ENCODE assay signal across 29 cellular contexts in genomic region chr4:27289704-27290103, GRCh38.
"Had no signal": no experiment of that assay in that cellular context is flagged by ENCODE, and none has a peak within 500 bp of the region (broad histone marks: within the 10 kb centered on the region; RNA-seq: fewer than 3 reads in every experiment).

No MANE protein-coding gene starts in this region.

- H3K4me3 ChIP-seq: pancreas, psoas muscle, right lobe of liver, sigmoid colon, suprapubic skin, testis, tibial artery, transverse colon, upper lobe of right lung, uterus had no signal

- H3K4me3 Mint-ChIP-seq: naive thymus-derived CD8-positive, alpha-beta T cell; natural killer cell treated with Interleukin-12 subunit alpha and Interleukin-12 subunit beta and Interleukin-15 and Interleukin-18, amount 100 ng/mL, for 72 hours; nephron progenitor cell; neural crest cell; stimulated activated memory B cell treated with anti-CD40 and anti-IgM and Interleukin-4, amounts not matched to agents 10 μg/mL and 1 μg/mL and 100 μg/mL, for 72 hours; stimulated activated naive CD8-positive, alpha-beta T cell treated with anti-CD3 and anti-CD28 coated beads, Interleukin-15, amount 100 ng/mL, for 72 hours; type B pancreatic cell had no signal

- H3K4me1 Mint-ChIP-seq: naive thymus-derived CD8-positive, alpha-beta T cell; nephron progenitor cell; neural crest cell; stimulated activated memory B cell treated with anti-CD40 and anti-IgM and Interleukin-4, amounts not matched to agents 10 μg/mL and 1 μg/mL and 100 μg/mL, for 72 hours; stimulated activated naive CD8-positive, alpha-beta T cell treated with anti-CD3 and anti-CD28 coated beads, Interleukin-15, amount 100 ng/mL, for 72 hours had no signal

- H3K27me3 ChIP-seq: neutrophil, pancreas, right lobe of liver, sigmoid colon, suprapubic skin, testis, tibial artery, transverse colon, upper lobe of right lung, uterus had no signal

- H3K27me3 Mint-ChIP-seq: natural killer cell treated with Interleukin-12 subunit alpha and Interleukin-12 subunit beta and Interleukin-15 and Interleukin-18, amount 100 ng/mL, for 72 hours; stimulated activated memory B cell treated with anti-CD40 and anti-IgM and Interleukin-4, amounts not matched to agents 10 μg/mL and 1 μg/mL and 100 μg/mL, for 72 hours; stimulated activated naive CD8-positive, alpha-beta T cell treated with anti-CD3 and anti-CD28 coated beads, Interleukin-15, amount 100 ng/mL, for 72 hours had no signal

- H3K9me3 Mint-ChIP-seq: nephron progenitor cell; neural crest cell; stimulated activated memory B cell treated with anti-CD40 and anti-IgM and Interleukin-4, amounts not matched to agents 10 μg/mL and 1 μg/mL and 100 μg/mL, for 72 hours; stimulated activated naive CD8-positive, alpha-beta T cell treated with anti-CD3 and anti-CD28 coated beads, Interleukin-15, amount 100 ng/mL, for 72 hours; type B pancreatic cell had no signal

- H3K36me3 Mint-ChIP-seq: naive thymus-derived CD8-positive, alpha-beta T cell; natural killer cell treated with Interleukin-12 subunit alpha and Interleukin-12 subunit beta and Interleukin-15 and Interleukin-18, amount 100 ng/mL, for 72 hours; stimulated activated memory B cell treated with anti-CD40 and anti-IgM and Interleukin-4, amounts not matched to agents 10 μg/mL and 1 μg/mL and 100 μg/mL, for 72 hours; type B pancreatic cell had no signal

- H3K9me3 ChIP-seq: neutrophil, pancreas, psoas muscle, right lobe of liver, sigmoid colon, suprapubic skin, testis, tibial artery, transverse colon, upper lobe of right lung, uterus had no signal

- DNase-seq: naive thymus-derived CD8-positive, alpha-beta T cell; nephron progenitor cell; nucleus accumbens; pancreas; psoas muscle; right cardiac atrium; right lobe of liver; sigmoid colon; small intestine; stimulated activated CD4-positive, alpha-beta T cell treated with anti-CD3 and anti-CD28 coated beads, Interleukin-15, amount 100 ng/mL, for 24 hours; stimulated activated CD4-positive, alpha-beta T cell treated with anti-CD3 and anti-CD28 coated beads, Interleukin-2, amount 100 ng/mL, for 24 hours; stimulated activated CD4-positive, alpha-beta T cell treated with anti-CD3 and anti-CD28 coated beads, Interleukin-2, amount 100 ng/mL, for 48 hours; stimulated activated CD4-positive, alpha-beta T cell treated with anti-CD3 and anti-CD28 coated beads, Interleukin-4, amount 100 ng/mL, for 4 hours; stimulated activated CD8-positive, alpha-beta memory T cell treated with anti-CD3 and anti-CD28 coated beads, Interleukin-4, amount 100 ng/mL, for 48 hours; stimulated activated naive CD4-positive, alpha-beta T cell; stimulated activated naive CD8-positive, alpha-beta T cell treated with anti-CD3 and anti-CD28 coated beads, Interleukin-15, amount 100 ng/mL, for 72 hours; stimulated activated naive CD8-positive, alpha-beta T cell treated with anti-CD3 and anti-CD28 coated beads, Interleukin-15, Interleukin-2, amounts not matched to agents 100 U/mL and 50 U/mL, for 24 hours; substantia nigra; testis; tibial artery; transverse colon; upper lobe of right lung; uterus had no signal

- H3K4me1 ChIP-seq: pancreas, psoas muscle, right lobe of liver, sigmoid colon, suprapubic skin, testis, tibial artery, transverse colon, upper lobe of right lung, uterus had no signal

- H3K27ac Mint-ChIP-seq: naive thymus-derived CD8-positive, alpha-beta T cell; natural killer cell treated with Interleukin-12 subunit alpha and Interleukin-12 subunit beta and Interleukin-15 and Interleukin-18, amount 100 ng/mL, for 72 hours; nephron progenitor cell; stimulated activated memory B cell treated with anti-CD40 and anti-IgM and Interleukin-4, amounts not matched to agents 10 μg/mL and 1 μg/mL and 100 μg/mL, for 72 hours; stimulated activated naive CD8-positive, alpha-beta T cell treated with anti-CD3 and anti-CD28 coated beads, Interleukin-15, amount 100 ng/mL, for 72 hours; type B pancreatic cell had no signal

- H3K27ac ChIP-seq: neutrophil, pancreas, psoas muscle, right lobe of liver, sigmoid colon, suprapubic skin, testis, tibial artery, transverse colon, upper lobe of right lung, uterus had no signal

- H3K36me3 ChIP-seq: neutrophil, pancreas, right lobe of liver, sigmoid colon, suprapubic skin, tibial artery, transverse colon, upper lobe of right lung, uterus had no signal
